Comparison of ENCODE assay signal across 1 cellular context in the genomic region with DNA sequence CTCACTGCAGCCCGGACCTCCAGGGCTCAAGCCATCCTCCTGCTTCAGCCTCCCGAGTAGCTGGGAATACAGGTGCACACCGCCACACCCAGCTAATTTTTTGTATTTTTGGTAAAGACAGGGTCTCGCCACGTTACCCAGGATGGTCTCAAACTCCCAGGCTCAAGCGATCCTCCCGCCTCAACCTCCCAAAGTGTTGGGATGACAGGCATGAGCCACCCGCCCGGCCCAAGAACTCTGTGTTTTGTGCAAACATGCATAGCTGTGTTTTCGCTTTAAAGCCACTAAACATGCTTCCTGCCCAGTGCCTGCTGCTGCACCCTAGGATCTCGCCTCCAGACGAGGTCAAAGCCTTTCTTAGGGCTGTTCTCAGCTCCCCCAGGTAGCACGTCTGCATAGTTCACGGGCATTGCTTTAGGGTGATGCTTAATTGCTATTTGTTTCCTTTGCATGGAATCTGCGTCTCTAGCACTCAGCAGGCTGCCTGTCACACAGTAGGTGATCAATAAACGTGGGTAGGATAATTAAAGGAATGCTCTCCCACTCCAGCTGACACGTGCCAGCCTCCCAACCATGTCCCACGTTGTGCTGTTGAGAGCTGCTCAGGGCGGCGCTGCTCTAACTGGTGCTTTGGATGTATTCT.
TF ChIP-seq lines count a peak whose summit lies in the region.

No MANE protein-coding gene starts in this region.

TF ChIP-seq in HCT116, 20 proteins besides CTCF, POLR2A, EP300 and RAD21:
- TF ChIP-seq CEBPB (IDR thresholded peaks at IDR 0.05; ENCODE audit: low read depth) = no peak
- TF ChIP-seq, protein P1, sequence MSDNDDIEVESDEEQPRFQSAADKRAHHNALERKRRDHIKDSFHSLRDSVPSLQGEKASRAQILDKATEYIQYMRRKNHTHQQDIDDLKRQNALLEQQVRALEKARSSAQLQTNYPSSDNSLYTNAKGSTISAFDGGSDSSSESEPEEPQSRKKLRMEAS (IDR thresholded peaks at IDR 0.05) = peak; percentile 83
- TF ChIP-seq JUND (IDR thresholded peaks at IDR 0.05) = no peak
- TF ChIP-seq YY1 (IDR thresholded peaks at IDR 0.05; ENCODE audit: extremely low read depth, insufficient replicate concordance, low read depth, low read length) = no peak
- TF ChIP-seq SIN3A (IDR thresholded peaks at IDR 0.05; ENCODE audit: low read depth) = no peak
- 0 out of 2 replicates have a peak, but pooled peaks have one; percentile 7 for TF ChIP-seq SP1 (IDR thresholded peaks at IDR 0.05; ENCODE audit: low read depth)
- TF ChIP-seq, protein P2, sequence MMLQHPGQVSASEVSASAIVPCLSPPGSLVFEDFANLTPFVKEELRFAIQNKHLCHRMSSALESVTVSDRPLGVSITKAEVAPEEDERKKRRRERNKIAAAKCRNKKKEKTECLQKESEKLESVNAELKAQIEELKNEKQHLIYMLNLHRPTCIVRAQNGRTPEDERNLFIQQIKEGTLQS (IDR thresholded peaks at IDR 0.05) = no peak
- no peak for TF ChIP-seq POLR2AphosphoS5 (IDR thresholded peaks at IDR 0.05; ENCODE audit: low read depth, low read length)
